Comparison of ENCODE assay signal across 2 cellular contexts in genomic region chr7:2804227-2804763, GRCh38.
TF ChIP-seq lines count a peak whose summit lies in the region.

No MANE protein-coding gene starts in this region.

TF ChIP-seq in K562, 482 proteins besides CTCF, POLR2A, EP300 and RAD21:
- TF ChIP-seq PRMT5 (CRISPR knock-in tag; IDR thresholded peaks at IDR 0.05) (no peak), ZC3H4 (CRISPR knock-in tag; IDR thresholded peaks at IDR 0.05; ENCODE audit: borderline replicate concordance) (no peak), NKRF (IDR thresholded peaks at IDR 0.05; ENCODE audit: borderline replicate concordance) (no peak), CEBPB (tag; IDR thresholded peaks at IDR 0.05) (peak; percentile 47; the same call in 1 of the 2 replicates), DPF2 (IDR thresholded peaks at IDR 0.05) (0 out of 2 replicates have a peak, but pooled peaks have one; percentile 21), YY1 (IDR thresholded peaks at IDR 0.05; ENCODE audit: borderline replicate concordance in 1 of 3, control insufficient read depth in 1 of 3, extremely low read depth in 1 of 3, insufficient read depth in 3 of 3, insufficient read length in 1 of 3, insufficient replicate concordance in 2 of 3, low read depth in 1 of 3, low read length in 2 of 3) (peak in 2 of 3 experiments; percentile 12 to 75), EHMT2 (IDR thresholded peaks at IDR 0.05) (peak; percentile 76), ZNF512 (tag; IDR thresholded peaks at IDR 0.05) (no peak)

TF ChIP-seq in HepG2, 621 proteins besides CTCF, POLR2A, EP300 and RAD21 (continues in another document):
- peak; percentile 45; the same call in 1 of the 2 replicates for TF ChIP-seq ATF1 (CRISPR knock-in tag; IDR thresholded peaks at IDR 0.05)
- 0 out of 2 replicates have a peak, but pooled peaks have one; percentile 54 for TF ChIP-seq IKZF5 (CRISPR knock-in tag; IDR thresholded peaks at IDR 0.05)
- peak; percentile 58 for TF ChIP-seq BCL6 (CRISPR knock-in tag; IDR thresholded peaks at IDR 0.05)
- TF ChIP-seq TARDBP (CRISPR knock-in tag; IDR thresholded peaks at IDR 0.05) = peak; percentile 74
- TF ChIP-seq HMG20A (CRISPR knock-in tag; IDR thresholded peaks at IDR 0.05; ENCODE audit: borderline replicate concordance) = peak; percentile 63; the same call in 1 of the 2 replicates
- 0 out of 2 replicates have a peak, but pooled peaks have one; percentile 8 for TF ChIP-seq ZNF501 (CRISPR knock-in tag; IDR thresholded peaks at IDR 0.05)
- TF ChIP-seq TRIM22 (IDR thresholded peaks at IDR 0.05) = no peak
- TF ChIP-seq MEIS2 (CRISPR knock-in tag; IDR thresholded peaks at IDR 0.05) = 0 out of 2 replicates have a peak, but pooled peaks have one; percentile 39
- peak; percentile 68 for TF ChIP-seq SAP130 (CRISPR knock-in tag; IDR thresholded peaks at IDR 0.05; ENCODE audit: low read depth)
- no peak for TF ChIP-seq HMGA1 (CRISPR knock-in tag; conservative IDR thresholded peaks at IDR 0.05)
- TF ChIP-seq ZBTB21 (CRISPR knock-in tag; IDR thresholded peaks at IDR 0.05) = no peak
- TF ChIP-seq TBX3 (IDR thresholded peaks at IDR 0.05; ENCODE audit: borderline replicate concordance) = peak; percentile 89
- no peak for TF ChIP-seq ZSCAN29 (CRISPR knock-in tag; conservative IDR thresholded peaks at IDR 0.05)
- TF ChIP-seq MIXL1 (CRISPR knock-in tag; IDR thresholded peaks at IDR 0.05) = no peak
- no peak for TF ChIP-seq ZNF563 (CRISPR knock-in tag; IDR thresholded peaks at IDR 0.05)
- no peak for TF ChIP-seq SP1 (IDR thresholded peaks at IDR 0.05)
- TF ChIP-seq SP1 (CRISPR knock-in tag; IDR thresholded peaks at IDR 0.05) = no peak
- 0 out of 2 replicates have a peak, but pooled peaks have one; percentile 64 for TF ChIP-seq SIX1 (CRISPR knock-in tag; IDR thresholded peaks at IDR 0.05; ENCODE audit: borderline replicate concordance)
- TF ChIP-seq HOMEZ (CRISPR knock-in tag; IDR thresholded peaks at IDR 0.05; ENCODE audit: low read depth) = peak; percentile 76; the same call in 1 of the 2 replicates
- TF ChIP-seq ZNF503 (CRISPR knock-in tag; IDR thresholded peaks at IDR 0.05) = peak; percentile 66; the same call in 1 of the 2 replicates
- no peak for TF ChIP-seq CREB1 (IDR thresholded peaks at IDR 0.05)
- peak; percentile 52 for TF ChIP-seq CREB1 (CRISPR knock-in tag; IDR thresholded peaks at IDR 0.05)
- TF ChIP-seq PITX1 (CRISPR knock-in tag; IDR thresholded peaks at IDR 0.05) = peak; percentile 81
- TF ChIP-seq ZSCAN25 (CRISPR knock-in tag; IDR thresholded peaks at IDR 0.05) = no peak
- TF ChIP-seq ZNF720 (CRISPR knock-in tag; IDR thresholded peaks at IDR 0.05) = no peak
- no peak for TF ChIP-seq KMT2A (CRISPR knock-in tag; IDR thresholded peaks at IDR 0.05)
- TF ChIP-seq HNF4A (CRISPR knock-in tag; IDR thresholded peaks at IDR 0.05) = peak; percentile 94
- TF ChIP-seq ZNF891 (CRISPR knock-in tag; IDR thresholded peaks at IDR 0.05) = no peak
- no peak for TF ChIP-seq ZNF572 (CRISPR knock-in tag; IDR thresholded peaks at IDR 0.05)
- TF ChIP-seq BRCA1 (CRISPR knock-in tag; IDR thresholded peaks at IDR 0.05) = no peak
- 0 out of 2 replicates have a peak, but pooled peaks have one; percentile 26 for TF ChIP-seq YEATS2 (CRISPR knock-in tag; IDR thresholded peaks at IDR 0.05; ENCODE audit: borderline replicate concordance)
- peak; percentile 84 for TF ChIP-seq TCF7L2 (IDR thresholded peaks at IDR 0.05; ENCODE audit: low read depth, low read length)
- TF ChIP-seq MED1 (CRISPR knock-in tag; IDR thresholded peaks at IDR 0.05) = peak; percentile 81
- TF ChIP-seq TFDP1 (CRISPR knock-in tag; IDR thresholded peaks at IDR 0.05; ENCODE audit: borderline replicate concordance) = peak; percentile 11; the same call in 1 of the 2 replicates
- TF ChIP-seq ZBED4 (CRISPR knock-in tag; IDR thresholded peaks at IDR 0.05; ENCODE audit: borderline replicate concordance) = peak; percentile 96; the same call in 1 of the 2 replicates
- TF ChIP-seq ZGPAT (CRISPR knock-in tag; IDR thresholded peaks at IDR 0.05) = peak; percentile 67
- peak; percentile 98 for TF ChIP-seq ZNF644 (CRISPR knock-in tag; IDR thresholded peaks at IDR 0.05; ENCODE audit: low read depth)
- TF ChIP-seq ZNF160 (CRISPR knock-in tag; IDR thresholded peaks at IDR 0.05) = no peak
- no peak for TF ChIP-seq EEA1 (CRISPR knock-in tag; IDR thresholded peaks at IDR 0.05; ENCODE audit: borderline replicate concordance)
- peak; percentile 47; the same call in 1 of the 2 replicates for TF ChIP-seq ZNF12 (CRISPR knock-in tag; IDR thresholded peaks at IDR 0.05)
- peak; percentile 38; the same call in 1 of the 2 replicates for TF ChIP-seq ZBTB26 (CRISPR knock-in tag; IDR thresholded peaks at IDR 0.05; ENCODE audit: borderline replicate concordance)
- peak; percentile 38; the same call in 1 of the 2 replicates for TF ChIP-seq HHEX (CRISPR knock-in tag; IDR thresholded peaks at IDR 0.05)
- TF ChIP-seq ZNF713 (CRISPR knock-in tag; IDR thresholded peaks at IDR 0.05) = no peak
- TF ChIP-seq KLF6 (CRISPR knock-in tag; IDR thresholded peaks at IDR 0.05) = no peak
- 0 out of 2 replicates have a peak, but pooled peaks have one; percentile 43 for TF ChIP-seq BRD4 (CRISPR knock-in tag; IDR thresholded peaks at IDR 0.05)
- TF ChIP-seq ARNTL (CRISPR knock-in tag; IDR thresholded peaks at IDR 0.05) = no peak
- TF ChIP-seq ZNF878 (CRISPR knock-in tag; IDR thresholded peaks at IDR 0.05) = 0 out of 2 replicates have a peak, but pooled peaks have one; percentile 57
- TF ChIP-seq SMC3 (IDR thresholded peaks at IDR 0.05; ENCODE audit: low read length) = no peak
- TF ChIP-seq PATZ1 (CRISPR knock-in tag; IDR thresholded peaks at IDR 0.05) = peak; percentile 76
- TF ChIP-seq POGZ (CRISPR knock-in tag; IDR thresholded peaks at IDR 0.05) = peak; percentile 59; the same call in 1 of the 2 replicates
- TF ChIP-seq MEF2D (CRISPR knock-in tag; IDR thresholded peaks at IDR 0.05) = peak; percentile 86
